In the genomic region with DNA sequence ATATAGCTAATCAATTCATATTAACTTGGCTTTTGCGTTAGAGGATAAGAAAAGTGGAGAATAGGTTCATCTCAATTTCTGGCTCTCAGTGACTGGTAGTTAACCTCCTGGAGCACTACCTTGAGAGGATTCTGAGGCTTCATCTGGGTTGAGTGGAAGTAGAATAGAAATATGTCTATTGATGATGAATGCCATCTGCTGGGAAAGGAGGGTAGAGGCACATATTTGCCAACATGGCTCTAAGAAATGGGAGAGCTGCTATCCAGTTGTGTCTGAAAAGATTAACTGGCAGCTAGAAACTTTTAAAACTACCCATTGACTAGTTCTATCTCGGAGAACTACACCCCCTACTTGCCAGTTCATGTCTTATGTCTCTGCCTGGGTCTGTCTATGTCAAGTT, we compare ENCODE assay signal across 20 cellular contexts.
A peak's percentile ranks its signal among the peaks of the same experiment; 100 is the strongest.
DNase-seq lines count a peak whose midpoint lies in the region; ATAC-seq and TF ChIP-seq lines count a peak whose summit lies in the region.
"Had no signal": no experiment of that assay in that cellular context is flagged by ENCODE, and none has a peak within 500 bp of the region (broad histone marks: within the 10 kb centered on the region; RNA-seq: fewer than 3 reads in every experiment).

No MANE protein-coding gene starts in this region.

- TF ChIP-seq CTCF in endodermal cell (conservative IDR thresholded peaks at IDR 0.05): peak; percentile 15

- CTCF ChIA-PET in activated CD4-positive, alpha-beta T cell treated with anti-CD3 and anti-CD28 coated beads for 36 hours (lab: Charles Lee): interaction anchor here (0.8 kb wide), 1 partner anchor 30 kb away, joined by 3 read pairs; no protein-coding TSS in a partner anchor

- H3K27me3 ChIP-seq in endodermal cell (ENCODE audit: control insufficient read depth, insufficient read depth, low read length, poor library complexity, severe bottlenecking): no peaks in the 10 kb centered on the region
- H3K27me3 ChIP-seq: ascending aorta had no signal

- POLR2A ChIA-PET in activated CD4-positive, alpha-beta T cell treated with anti-CD3 and anti-CD28 coated beads for 36 hours (lab: Charles Lee): no interaction called here

- no peak overlapping the region for H3K27ac ChIP-seq in endodermal cell (ENCODE audit: low read depth, low read length)
- H3K27ac ChIP-seq: ascending aorta, hepatocyte, stomach had no signal

- 83 to 91% methylated on average over 1 to 2 of the region's 2 CpGs for WGBS in endodermal cell (ENCODE audit: insufficient coverage in 1 of 2, insufficient read length in 1 of 2), 2 experiments

- DNase-seq in NCI-H1105 treated with DMSO at 0.1 percent for 48 hours (lab: John Stamatoyannopoulos, UW) (peak; percentile 26), NCI-H1105 (lab: John Stamatoyannopoulos, UW) (no peak), ELR (ENCODE audit: low read depth) (peak; percentile 6), NCI-H2171 (lab: John Stamatoyannopoulos, UW) (peak; percentile 19), endodermal cell (no peak)
- no peak for DNase-seq in activated CD4-positive, alpha-beta T cell treated with anti-CD3 and anti-CD28 coated beads for 36 hours
- DNase-seq in NK-92 treated with Interleukin-12 subunit alpha and Interleukin-12 subunit beta, amount 100 ng/mL, for 24 hours (lab: John Stamatoyannopoulos, UW): no peak
- DNase-seq: activated gamma-delta T cell treated with Interleukin-2 at 50 U/mL for 16 hours, MV-4-11, NCI-H510A, RPMI8226, stomach had no signal

- no peaks in the 10 kb centered on the region for H3K9me3 Mint-ChIP-seq in endodermal cell
- H3K9me3 Mint-ChIP-seq in activated CD4-positive, alpha-beta T cell treated with anti-CD3 and anti-CD28 coated beads for 36 hours (ENCODE audit: low read depth): no peaks in the 10 kb centered on the region
- H3K9me3 Mint-ChIP-seq: dendritic cell treated with granulocyte-macrophage colony-stimulating factor and Interleukin-4, amounts not matched to agents 40 ng/mL and 50 ng/mL, for 4 days; GM23338; neural crest cell; WTC11 had no signal

- ATAC-seq in activated CD4-positive, alpha-beta T cell treated with anti-CD3 and anti-CD28 coated beads for 36 hours: no peak
- no peak for ATAC-seq in HG03108 (IDR thresholded peaks at IDR 0.05; ENCODE audit: unreplicated experiment)
- ATAC-seq: esophagus mucosa, GM23338, WTC11 had no signal

- peaks cover 15% of the 10 kb centered on the region for H3K4me1 ChIP-seq in endodermal cell (ENCODE audit: control insufficient read depth, insufficient read depth, low read length)
- H3K4me1 ChIP-seq: ascending aorta, stomach had no signal

- no peaks in the 10 kb centered on the region for H3K36me3 ChIP-seq in endodermal cell (ENCODE audit: control insufficient read depth, insufficient read depth, low read length)
- H3K36me3 ChIP-seq: ascending aorta, stomach had no signal

- H3K9ac ChIP-seq in endodermal cell (ENCODE audit: extremely low read depth, low read length, poor library complexity, severe bottlenecking): no peak overlapping the region

- peaks cover 29% of the 10 kb centered on the region for H3K4me1 Mint-ChIP-seq in endodermal cell
- no peaks in the 10 kb centered on the region for H3K4me1 Mint-ChIP-seq in activated CD4-positive, alpha-beta T cell treated with anti-CD3 and anti-CD28 coated beads for 36 hours
- H3K4me1 Mint-ChIP-seq: GM23338, WTC11 had no signal

- H3K27me3 Mint-ChIP-seq in endodermal cell (ENCODE audit: insufficient read depth): peaks cover 1% of the 10 kb centered on the region
- H3K27me3 Mint-ChIP-seq in activated CD4-positive, alpha-beta T cell treated with anti-CD3 and anti-CD28 coated beads for 36 hours: peaks cover 8% of the 10 kb centered on the region
- H3K27me3 Mint-ChIP-seq: dendritic cell treated with granulocyte-macrophage colony-stimulating factor and Interleukin-4, amounts not matched to agents 40 ng/mL and 50 ng/mL, for 4 days had no signal

- H3K36me3 Mint-ChIP-seq in endodermal cell (ENCODE audit: low read depth): no peaks in the 10 kb centered on the region
- H3K36me3 Mint-ChIP-seq in activated CD4-positive, alpha-beta T cell treated with anti-CD3 and anti-CD28 coated beads for 36 hours (ENCODE audit: low read depth): no peaks in the 10 kb centered on the region
- H3K36me3 Mint-ChIP-seq: WTC11 had no signal

- no peak overlapping the region for H3K27ac Mint-ChIP-seq in endodermal cell
- H3K27ac Mint-ChIP-seq in activated CD4-positive, alpha-beta T cell treated with anti-CD3 and anti-CD28 coated beads for 36 hours: no peak overlapping the region
- H3K27ac Mint-ChIP-seq: dendritic cell treated with granulocyte-macrophage colony-stimulating factor and Interleukin-4, amounts not matched to agents 40 ng/mL and 50 ng/mL, for 4 days; GM23338; WTC11 had no signal

- no peak overlapping the region for H3K4me3 ChIP-seq in endodermal cell (ENCODE audit: low read length)
- H3K4me3 ChIP-seq: ascending aorta, GM23338, hepatocyte, stomach had no signal

- intact Hi-C loops in activated CD4-positive, alpha-beta T cell treated with anti-CD3 and anti-CD28 coated beads for 36 hours (cut with DNase I, micrococcal nuclease): no loop called here

- no peak overlapping the region for H3K4me3 Mint-ChIP-seq in endodermal cell
- H3K4me3 Mint-ChIP-seq in activated CD4-positive, alpha-beta T cell treated with anti-CD3 and anti-CD28 coated beads for 36 hours: no peak overlapping the region
- H3K4me3 Mint-ChIP-seq: dendritic cell treated with granulocyte-macrophage colony-stimulating factor and Interleukin-4, amounts not matched to agents 40 ng/mL and 50 ng/mL, for 4 days; GM23338; neural crest cell; WTC11 had no signal

- no peaks in the 10 kb centered on the region for H3K9me3 ChIP-seq in endodermal cell (ENCODE audit: control insufficient read depth, low read length)
- H3K9me3 ChIP-seq: ascending aorta, stomach had no signal

Comparison
In these comparisons a context has a peak if more than half of its experiments do, and no peak if none do; other contexts are left out.
1. DNase-seq: peak in NCI-H1105 treated with DMSO at 0.1 percent for 48 hours (single experiment), ELR (single experiment) and NCI-H2171 (single experiment); none in NCI-H1105 (single experiment), endodermal cell (single experiment), activated CD4-positive, alpha-beta T cell treated with anti-CD3 and anti-CD28 coated beads for 36 hours (single experiment) and NK-92 treated with Interleukin-12 subunit alpha and Interleukin-12 subunit beta, amount 100 ng/mL, for 24 hours (single experiment).